Comparison of ENCODE assay signal across 8 cellular contexts in genomic region chr13:30119476-30119875, GRCh38.
DNase-seq lines count a peak whose midpoint lies in the region; ATAC-seq and TF ChIP-seq lines count a peak whose summit lies in the region.

No MANE protein-coding gene starts in this region.

- peaks cover 35% of the 10 kb centered on the region for H3K4me1 Mint-ChIP-seq in activated naive CD8-positive, alpha-beta T cell treated with anti-CD3 and anti-CD28 coated beads for 36 hours
- peaks cover 42 to 45% of the 10 kb centered on the region in 2 donors for H3K4me1 Mint-ChIP-seq in stimulated activated naive B cell treated with anti-CD40 and anti-IgM and Interleukin-4, amounts not matched to agents 10 μg/mL and 1 μg/mL and 100 μg/mL, for 72 hours

- H3K9me3 ChIP-seq in mesenchymal stem cell (ENCODE audit: control insufficient read depth, low read length) (no peaks in the 10 kb centered on the region), right lobe of liver (no peaks in the 10 kb centered on the region)

- no peak overlapping the region for H2AK5ac ChIP-seq in mesenchymal stem cell (ENCODE audit: low read length, severe bottlenecking)

- no peaks in the 10 kb centered on the region for H3K79me1 ChIP-seq in mesenchymal stem cell (replicated peaks; ENCODE audit: low read length, poor library complexity, severe bottlenecking)

- H3K27ac ChIP-seq in mesenchymal stem cell (ENCODE audit: low read length, poor library complexity, severe bottlenecking) (peak overlapping the region; percentile 83), right lobe of liver (no peak overlapping the region)

- peak overlapping the region; percentile 33 for H3K4me3 Mint-ChIP-seq in activated naive CD8-positive, alpha-beta T cell treated with anti-CD3 and anti-CD28 coated beads for 36 hours
- no peak overlapping the region for H3K4me3 Mint-ChIP-seq in stimulated activated naive B cell treated with anti-CD40 and anti-IgM and Interleukin-4, amounts not matched to agents 10 μg/mL and 1 μg/mL and 100 μg/mL, for 72 hours

- H3K14ac ChIP-seq in mesenchymal stem cell (ENCODE audit: low read length in 2 of 2): no peak overlapping the region

- peak overlapping the region; percentile 64 for H3K9ac ChIP-seq in mesenchymal stem cell (ENCODE audit: low read length)

- peak overlapping the region; percentile 70 to 78 for H2BK12ac ChIP-seq in mesenchymal stem cell (ENCODE audit: low read length in 2 of 2)

- no peaks in the 10 kb centered on the region for H3K36me3 ChIP-seq in mesenchymal stem cell (ENCODE audit: control insufficient read depth in 1 of 2, insufficient read depth in 2 of 2, low read depth in 1 of 2, low read length in 2 of 2)
- H3K36me3 ChIP-seq in right lobe of liver: no peaks in the 10 kb centered on the region

- H3K4me3 ChIP-seq in HFF-Myc (replicated peaks; ENCODE audit: low read depth, low read length) (no peak overlapping the region; the same call in 1 of the 2 replicates), mesenchymal stem cell (ENCODE audit: insufficient read depth in 1 of 2, low read depth in 1 of 2, low read length in 2 of 2) (peak overlapping the region in 1 of 2 experiments; percentile 25), right lobe of liver (no peak overlapping the region)

- H4K8ac ChIP-seq in mesenchymal stem cell (ENCODE audit: low read length): peak overlapping the region; percentile 89

- H3K18ac ChIP-seq in mesenchymal stem cell (ENCODE audit: low read depth in 1 of 2, low read length in 2 of 2): peak overlapping the region; percentile 75 to 77

- H2BK120ac ChIP-seq in mesenchymal stem cell (ENCODE audit: low read depth, low read length): peak overlapping the region; percentile 43

- no peaks in the 10 kb centered on the region for H3K27me3 ChIP-seq in mesenchymal stem cell (ENCODE audit: control insufficient read depth in 1 of 2, insufficient read depth in 1 of 2, low read length in 2 of 2)
- H3K27me3 ChIP-seq in right lobe of liver: no peaks in the 10 kb centered on the region

- 2% methylated on average over 6 of the region's 6 CpGs for WGBS in mesenchymal stem cell
- 38% methylated on average over 6 of the region's 6 CpGs for WGBS in right lobe of liver (ENCODE audit: insufficient coverage, low coverage, low lambda C conversion rate, missing lambda C conversion rate)

- H3K27ac Mint-ChIP-seq in activated naive CD8-positive, alpha-beta T cell treated with anti-CD3 and anti-CD28 coated beads for 36 hours: peak overlapping the region; percentile 17
- H3K27ac Mint-ChIP-seq in stimulated activated naive B cell treated with anti-CD40 and anti-IgM and Interleukin-4, amounts not matched to agents 10 μg/mL and 1 μg/mL and 100 μg/mL, for 72 hours: no peak overlapping the region

- H2AFZ ChIP-seq in mesenchymal stem cell (ENCODE audit: low read depth, low read length): no peak overlapping the region

- peak overlapping the region; percentile 52 for H3K4me2 ChIP-seq in mesenchymal stem cell (ENCODE audit: low read length, poor library complexity, severe bottlenecking)

- no peaks in the 10 kb centered on the region for H3K9me3 Mint-ChIP-seq in activated naive CD8-positive, alpha-beta T cell treated with anti-CD3 and anti-CD28 coated beads for 36 hours
- H3K9me3 Mint-ChIP-seq in stimulated activated naive B cell treated with anti-CD40 and anti-IgM and Interleukin-4, amounts not matched to agents 10 μg/mL and 1 μg/mL and 100 μg/mL, for 72 hours: peaks cover 3 to 4% of the 10 kb centered on the region in 2 donors

- H3K4me1 ChIP-seq in mesenchymal stem cell (ENCODE audit: control insufficient read depth, insufficient read depth, low read depth, low read length): peaks cover 6% of the 10 kb centered on the region
- H3K4me1 ChIP-seq in right lobe of liver: peaks cover 0 to 5% (median 0%) of the 10 kb centered on the region in 4 donors

- H3K27me3 Mint-ChIP-seq in activated naive CD8-positive, alpha-beta T cell treated with anti-CD3 and anti-CD28 coated beads for 36 hours: no peaks in the 10 kb centered on the region
- H3K27me3 Mint-ChIP-seq in stimulated activated naive B cell treated with anti-CD40 and anti-IgM and Interleukin-4, amounts not matched to agents 10 μg/mL and 1 μg/mL and 100 μg/mL, for 72 hours: peaks cover 22 to 29% of the 10 kb centered on the region in 2 donors

- peak overlapping the region; percentile 3 for H2BK15ac ChIP-seq in mesenchymal stem cell (ENCODE audit: low read depth, poor library complexity, severe bottlenecking)

- no peak overlapping the region for H4K91ac ChIP-seq in mesenchymal stem cell (ENCODE audit: low read length)

- H2BK5ac ChIP-seq in mesenchymal stem cell (ENCODE audit: low read depth, low read length, poor library complexity, severe bottlenecking): no peak overlapping the region

- no peak overlapping the region for H3K23ac ChIP-seq in mesenchymal stem cell (ENCODE audit: low read length in 2 of 2)

- DNase-seq in AG09319 (ENCODE audit: extremely low read depth, low read depth): peak; percentile 70
- DNase-seq in HFF-Myc (ENCODE audit: extremely low read depth, low read depth): peak; percentile 81
- DNase-seq in activated naive CD8-positive, alpha-beta T cell treated with anti-CD3 and anti-CD28 coated beads for 36 hours: no peak
- peak; percentile 78 for DNase-seq in mesenchymal stem cell
- DNase-seq in right lobe of liver: no peak
- no peak for DNase-seq in stimulated activated naive B cell treated with anti-CD40 and anti-IgM and Interleukin-4, amounts not matched to agents 10 μg/mL and 1 μg/mL and 100 μg/mL, for 72 hours
- DNase-seq in NCI-H2107 (lab: John Stamatoyannopoulos, UW): no peak
- no peak for DNase-seq in D341Med (ENCODE audit: low spot score)

- no peak for ATAC-seq in right lobe of liver
- ATAC-seq in stimulated activated naive B cell treated with anti-CD40 and anti-IgM and Interleukin-4, amounts not matched to agents 10 μg/mL and 1 μg/mL and 100 μg/mL, for 72 hours (replicated peaks): no peak

- H3K4ac ChIP-seq in mesenchymal stem cell (ENCODE audit: low read depth in 1 of 2, low read length in 2 of 2): peak overlapping the region in 1 of 2 experiments; percentile 32

- TF ChIP-seq CTCF in AG09319 (IDR thresholded peaks at IDR 0.05; ENCODE audit: low read depth, low read length) (no peak), HFF-Myc (IDR thresholded peaks at IDR 0.05; ENCODE audit: low read depth, low read length, missing control alignments) (no peak), right lobe of liver (IDR thresholded peaks at IDR 0.05) (no peak)

- intact Hi-C loops in right lobe of liver (cut with DNase I): loop anchor here (5.0 to 10.0 kb wide), 5 partner anchors 275 to 615 kb away; no protein-coding TSS in a partner anchor

- TF ChIP-seq POLR2A in right lobe of liver (IDR thresholded peaks at IDR 0.05): no peak

- no peaks in the 10 kb centered on the region for H3K36me3 Mint-ChIP-seq in activated naive CD8-positive, alpha-beta T cell treated with anti-CD3 and anti-CD28 coated beads for 36 hours
- no peaks in the 10 kb centered on the region for H3K36me3 Mint-ChIP-seq in stimulated activated naive B cell treated with anti-CD40 and anti-IgM and Interleukin-4, amounts not matched to agents 10 μg/mL and 1 μg/mL and 100 μg/mL, for 72 hours

Comparison
In these comparisons a context has a peak if more than half of its experiments do, and no peak if none do; other contexts are left out.
1. DNase-seq: peak in AG09319 (single experiment), HFF-Myc (single experiment) and mesenchymal stem cell (single experiment); none in activated naive CD8-positive, alpha-beta T cell treated with anti-CD3 and anti-CD28 coated beads for 36 hours (single experiment), right lobe of liver (0 of 3), stimulated activated naive B cell treated with anti-CD40 and anti-IgM and Interleukin-4, amounts not matched to agents 10 μg/mL and 1 μg/mL and 100 μg/mL, for 72 hours (single experiment), NCI-H2107 (single experiment) and D341Med (single experiment).